In the genomic region with DNA sequence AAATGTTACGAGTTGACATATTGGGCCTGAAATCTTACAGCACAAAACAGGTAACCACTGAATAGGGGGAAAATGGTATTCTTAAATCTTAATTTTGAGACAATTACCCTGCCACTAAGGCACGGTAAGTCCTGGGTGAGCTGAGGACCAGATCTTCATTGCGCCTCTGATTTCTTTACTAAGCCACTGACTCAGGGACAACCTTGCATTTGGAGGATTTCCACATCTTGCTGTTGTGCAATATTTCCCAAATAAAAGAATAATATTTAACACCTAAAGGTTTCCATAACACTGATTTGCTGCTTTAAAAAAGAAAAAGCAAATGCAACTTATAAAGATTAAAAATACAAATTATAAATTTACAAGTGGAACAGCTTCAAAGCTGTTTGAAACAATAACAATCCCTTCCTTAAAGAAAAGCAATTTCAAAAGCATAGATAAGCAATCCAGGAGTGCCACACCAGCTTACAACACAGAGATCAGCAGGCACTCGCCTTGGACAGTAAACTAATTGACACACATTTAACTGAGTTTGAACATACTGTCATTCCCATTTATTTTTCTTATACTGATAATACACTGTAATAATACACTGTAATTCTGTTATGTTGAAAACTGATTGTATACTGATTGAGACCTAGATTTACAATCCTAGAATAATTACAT, we compare ENCODE assay signal across 15 cellular contexts.
A peak's percentile ranks its signal among the peaks of the same experiment; 100 is the strongest.
DNase-seq lines count a peak whose midpoint lies in the region; ATAC-seq and TF ChIP-seq lines count a peak whose summit lies in the region.
"Had no signal": no experiment of that assay in that cellular context is flagged by ENCODE, and none has a peak within 500 bp of the region (broad histone marks: within the 10 kb centered on the region; RNA-seq: fewer than 3 reads in every experiment).

No MANE protein-coding gene starts in this region.

- BruUV-seq in PC-3 (replicated peaks; lab: Mats Ljungman, UMichigan) = no TSS peak

- TF ChIP-seq CTCF in PC-3 (conservative IDR thresholded peaks at IDR 0.05; ENCODE audit: low read depth, low read length) (no peak), esophagus squamous epithelium (IDR thresholded peaks at IDR 0.05) (no peak)

- peaks cover 0 to 25% (median 3%) of the 10 kb centered on the region in 5 donors for H3K36me3 Mint-ChIP-seq in naive thymus-derived CD4-positive, alpha-beta T cell
- H3K36me3 Mint-ChIP-seq: memory B cell; stimulated activated effector memory CD8-positive, alpha-beta T cell treated with anti-CD3 and anti-CD28 coated beads, Interleukin-12 subunit alpha, Interleukin-12 subunit beta, amount 100 ng/mL, for 72 hours had no signal

- WGBS in esophagus squamous epithelium, 2 donors = 36 to 42% methylated on average over 4 of the region's 4 CpGs

- no peak for TF ChIP-seq POLR2A in esophagus squamous epithelium (IDR thresholded peaks at IDR 0.05)

- peak overlapping the region; percentile 80 for H3K4me2 ChIP-seq in PC-3 (ENCODE audit: low read length)
- H3K4me2 ChIP-seq: BLaER1 had no signal

- intact Hi-C loops in PC-3 (cut with micrococcal nuclease) (no loop called here), esophagus squamous epithelium (cut with DNase I) (no loop called here)
- intact Hi-C loops in naive thymus-derived CD4-positive, alpha-beta T cell (cut with micrococcal nuclease) = loop anchor here in 1 of 2 donors (1.0 to 10.0 kb wide), 2 partner anchors 9 to 483 kb away; partner anchors contain the start of gene STK24

- no peaks in the 10 kb centered on the region for H4K20me1 ChIP-seq in PC-3 (ENCODE audit: low read length)

- in situ Hi-C loops in ACHN (cut with HindIII; ENCODE audit: low pct_ligation_motif_present, low pct_unique_long_range_greater_than_20kb, low sequenced_read_pairs) = no loop called here

- H3K79me2 ChIP-seq in PC-3 (ENCODE audit: low read length) = peaks cover 73% of the 10 kb centered on the region

- H3K4me3 ChIP-seq in PC-3 (ENCODE audit: low read length) = no peak overlapping the region
- no peak overlapping the region for H3K4me3 ChIP-seq in esophagus squamous epithelium
- no peak overlapping the region for H3K4me3 ChIP-seq in naive thymus-derived CD4-positive, alpha-beta T cell (ENCODE audit: low read length)
- H3K4me3 ChIP-seq: BLaER1 had no signal

- peaks cover 46 to 99% (median 94%) of the 10 kb centered on the region in 7 donors for H3K4me1 Mint-ChIP-seq in naive thymus-derived CD4-positive, alpha-beta T cell

- POLR2A ChIA-PET in PC-3 (lab: Charles Lee; ENCODE audit: unreplicated experiment) = no interaction called here
- POLR2A ChIA-PET in naive thymus-derived CD4-positive, alpha-beta T cell (lab: Charles Lee) = interaction anchor here (0.7 to 4.8 kb wide), 7 partner anchors 8 to 29 kb away, joined by 3 to 34 read pairs (median 4); no protein-coding TSS in a partner anchor

- no peak overlapping the region for H3K9ac ChIP-seq in PC-3 (ENCODE audit: low read length)
- H3K9ac ChIP-seq: BLaER1 had no signal

- H3K4me1 ChIP-seq in PC-3 (ENCODE audit: insufficient read depth, low read length) (peaks cover 37% of the 10 kb centered on the region), esophagus squamous epithelium (peaks cover 34 to 91% (median 77%) of the 10 kb centered on the region in 3 donors)
- peaks cover 28 to 78% of the 10 kb centered on the region in 2 donors for H3K4me1 ChIP-seq in naive thymus-derived CD4-positive, alpha-beta T cell (ENCODE audit: control insufficient read depth in 2 of 2, insufficient read depth in 2 of 2, low read length in 2 of 2)

- peak overlapping the region in 2 of 10 donors; percentile 8 to 50 for H3K4me3 Mint-ChIP-seq in naive thymus-derived CD4-positive, alpha-beta T cell
- H3K4me3 Mint-ChIP-seq: activated naive CD8-positive, alpha-beta T cell treated with anti-CD3 and anti-CD28 coated beads, Interleukin-2, amount 10 ng/mL, durations not matched to agents 7 days and 5 days; memory B cell; stimulated activated effector memory CD8-positive, alpha-beta T cell treated with anti-CD3 and anti-CD28 coated beads, Interleukin-12 subunit alpha, Interleukin-12 subunit beta, amount 100 ng/mL, for 72 hours had no signal

- H3F3A ChIP-seq in PC-3 (ENCODE audit: low read length, unreplicated experiment) = no peaks in the 10 kb centered on the region

- H3K27ac ChIP-seq in PC-3 (ENCODE audit: low read length) (peak overlapping the region; percentile 84), esophagus squamous epithelium (peak overlapping the region; percentile 64 to 79 (median 73))
- H3K27ac ChIP-seq in naive thymus-derived CD4-positive, alpha-beta T cell (ENCODE audit: low read depth, low read length) = no peak overlapping the region
- H3K27ac ChIP-seq: BLaER1 had no signal

- H3K27me3 ChIP-seq in PC-3 (ENCODE audit: low read length) = no peaks in the 10 kb centered on the region
- H3K27me3 ChIP-seq in esophagus squamous epithelium = no peaks in the 10 kb centered on the region
- no peaks in the 10 kb centered on the region for H3K27me3 ChIP-seq in naive thymus-derived CD4-positive, alpha-beta T cell (ENCODE audit: control insufficient read depth in 2 of 2, insufficient read depth in 2 of 2, low read length in 2 of 2)
- H3K27me3 ChIP-seq: BLaER1 had no signal

- H3K27me3 Mint-ChIP-seq in naive thymus-derived CD4-positive, alpha-beta T cell = peaks cover 0 to 19% (median 0%) of the 10 kb centered on the region in 5 donors
- H3K27me3 Mint-ChIP-seq: activated naive CD8-positive, alpha-beta T cell treated with anti-CD3 and anti-CD28 coated beads, Interleukin-2, amount 10 ng/mL, durations not matched to agents 7 days and 5 days had no signal

- peaks cover 0 to 4% (median 0%) of the 10 kb centered on the region in 11 donors for H3K9me3 Mint-ChIP-seq in naive thymus-derived CD4-positive, alpha-beta T cell
- H3K9me3 Mint-ChIP-seq: activated naive CD8-positive, alpha-beta T cell treated with anti-CD3 and anti-CD28 coated beads, Interleukin-2, amount 10 ng/mL, durations not matched to agents 7 days and 5 days; memory B cell; stimulated activated effector memory CD8-positive, alpha-beta T cell treated with anti-CD3 and anti-CD28 coated beads, Interleukin-12 subunit alpha, Interleukin-12 subunit beta, amount 100 ng/mL, for 72 hours had no signal

- DNase-seq in AG20443 (ENCODE audit: low spot score) = peak; percentile 44
- DNase-seq in PC-3 = peak; percentile 50
- no peak for DNase-seq in esophagus squamous epithelium (lab: John Stamatoyannopoulos, UW)
- no peak for DNase-seq in naive thymus-derived CD4-positive, alpha-beta T cell
- DNase-seq in NCI-H128 (lab: John Stamatoyannopoulos, UW; ENCODE audit: unreplicated experiment) = no peak
- no peak for DNase-seq in ACHN
- no peak for DNase-seq in NCI-H2107 (lab: John Stamatoyannopoulos, UW)
- DNase-seq: activated naive CD8-positive, alpha-beta T cell treated with anti-CD3 and anti-CD28 coated beads, Interleukin-2, amount 10 ng/mL, durations not matched to agents 7 days and 5 days; hippocampal formation; NCI-H510A treated with DMSO at 0.1 percent for 48 hours; nucleus accumbens had no signal

- no peaks in the 10 kb centered on the region for H3K9me2 ChIP-seq in PC-3 (replicated peaks; ENCODE audit: low read length)

- H3K9me3 ChIP-seq in PC-3 (ENCODE audit: low read length) = no peaks in the 10 kb centered on the region
- no peaks in the 10 kb centered on the region for H3K9me3 ChIP-seq in esophagus squamous epithelium
- no peaks in the 10 kb centered on the region for H3K9me3 ChIP-seq in naive thymus-derived CD4-positive, alpha-beta T cell (ENCODE audit: control insufficient read depth in 2 of 3, low read length in 3 of 3)
- H3K9me3 ChIP-seq: BLaER1 had no signal

- CTCF ChIA-PET in PC-3 (lab: Charles Lee) = no interaction called here
- CTCF ChIA-PET in naive thymus-derived CD4-positive, alpha-beta T cell (lab: Charles Lee) = no interaction called here

- H2AFZ ChIP-seq in PC-3 (ENCODE audit: low read length) = no peak overlapping the region

- H3K36me3 ChIP-seq in PC-3 (ENCODE audit: low read depth, low read length) = no peaks in the 10 kb centered on the region
- no peaks in the 10 kb centered on the region for H3K36me3 ChIP-seq in esophagus squamous epithelium
- H3K36me3 ChIP-seq in naive thymus-derived CD4-positive, alpha-beta T cell (ENCODE audit: control insufficient read depth in 2 of 3, insufficient read depth in 3 of 3, low read length in 3 of 3) = no peaks in the 10 kb centered on the region
- H3K36me3 ChIP-seq: BLaER1 had no signal

- peak overlapping the region in 8 of 9 donors; percentile 7 to 96 (median 74) for H3K27ac Mint-ChIP-seq in naive thymus-derived CD4-positive, alpha-beta T cell
- H3K27ac Mint-ChIP-seq: activated naive CD8-positive, alpha-beta T cell treated with anti-CD3 and anti-CD28 coated beads, Interleukin-2, amount 10 ng/mL, durations not matched to agents 7 days and 5 days; memory B cell; stimulated activated effector memory CD8-positive, alpha-beta T cell treated with anti-CD3 and anti-CD28 coated beads, Interleukin-12 subunit alpha, Interleukin-12 subunit beta, amount 100 ng/mL, for 72 hours had no signal

- no peak for ATAC-seq in PC-3
- ATAC-seq in naive thymus-derived CD4-positive, alpha-beta T cell = no peak
- ATAC-seq in GM19035 (IDR thresholded peaks at IDR 0.05; ENCODE audit: unreplicated experiment) = no peak

Comparison
In these comparisons a context has a peak if more than half of its experiments do, and no peak if none do; other contexts are left out.
1. DNase-seq: peak in AG20443 (single experiment) and PC-3 (single experiment); none in esophagus squamous epithelium (single experiment), naive thymus-derived CD4-positive, alpha-beta T cell (0 of 9), NCI-H128 (single experiment), ACHN (single experiment) and NCI-H2107 (single experiment).